ENCODE assay signal across 36 cellular contexts in genomic region chr5:58401701-58402100, GRCh38.
"Had no signal": no experiment of that assay in that cellular context is flagged by ENCODE, and none has a peak within 500 bp of the region (broad histone marks: within the 10 kb centered on the region; RNA-seq: fewer than 3 reads in every experiment).

No MANE protein-coding gene starts in this region.

- H3K4me3 Mint-ChIP-seq: activated B cell treated with CpG ODN at 0.5 μM for 24 hours; activated CD4-positive, alpha-beta memory T cell treated with anti-CD3 and anti-CD28 coated beads for 36 hours; activated CD4-positive, alpha-beta T cell treated with anti-CD3 and anti-CD28 coated beads, Interleukin-2, amount 10 ng/mL, durations not matched to agents 7 days and 5 days; activated CD8-positive, alpha-beta T cell treated with anti-CD3 and anti-CD28 coated beads for 36 hours; activated naive CD4-positive, alpha-beta T cell treated with anti-CD3 and anti-CD28 coated beads for 36 hours; activated naive CD8-positive, alpha-beta T cell treated with anti-CD3 and anti-CD28 coated beads for 36 hours; activated T-cell treated with anti-CD3 and anti-CD28 coated beads, Interleukin-2, amount 50 U/mL, for 4 hours; activated T-cell treated with anti-CD3 and anti-CD28 coated beads, Interleukin-2, amount 50 U/mL, for 72 hours; activated T-helper 1 cell treated with anti-CD3 and anti-CD28 coated beads, Interleukin-12 subunit alpha, Interleukin-12 subunit beta, Interleukin-2, Interleukin-4 antibody, amounts not matched to agents 30 ng/mL and 10 ng/mL and 1 ng/mL, durations not matched to agents 14 hours and 24 hours and 36 hours; activated T-helper 17 cell treated with anti-CD3 and anti-CD28 coated beads, Interleukin-2, amount 50 U/mL, for 72 hours; central memory CD8-positive, alpha-beta T cell; T-helper 1 cell treated with Interleukin-12 subunit alpha and Interleukin-12 subunit beta and Interleukin-4 antibody, amounts not matched to agents 30 μg/mL and 1 μg/mL, for 36 hours; T-helper 2 cell treated with Interferon-gamma antibody and Interleukin-4, amounts not matched to agents 5 μg/mL and 100 μg/mL, for 36 hours had no signal

- H3K36me3 ChIP-seq: adrenal gland, brain microvascular endothelial cell, cardiac muscle cell had no signal

- H3K27ac Mint-ChIP-seq: activated B cell treated with CpG ODN at 0.5 μM for 24 hours; activated CD4-positive, alpha-beta memory T cell treated with anti-CD3 and anti-CD28 coated beads for 36 hours; activated CD4-positive, alpha-beta T cell treated with anti-CD3 and anti-CD28 coated beads, Interleukin-2, amount 10 ng/mL, durations not matched to agents 7 days and 5 days; activated CD8-positive, alpha-beta T cell treated with anti-CD3 and anti-CD28 coated beads for 36 hours; activated naive CD4-positive, alpha-beta T cell treated with anti-CD3 and anti-CD28 coated beads for 36 hours; activated naive CD4-positive, alpha-beta T cell treated with anti-CD3 and anti-CD28 coated beads, Interleukin-2, amount 50 U/mL, for 72 hours; activated naive CD8-positive, alpha-beta T cell treated with anti-CD3 and anti-CD28 coated beads for 36 hours; activated T-cell treated with anti-CD3 and anti-CD28 coated beads, Interleukin-2, amount 50 U/mL, for 72 hours; activated T-helper 1 cell treated with anti-CD3 and anti-CD28 coated beads, Interleukin-12 subunit alpha, Interleukin-12 subunit beta, Interleukin-2, Interleukin-4 antibody, amounts not matched to agents 30 ng/mL and 10 ng/mL and 1 ng/mL, durations not matched to agents 14 hours and 24 hours and 36 hours; activated T-helper 17 cell treated with anti-CD3 and anti-CD28 coated beads, Interleukin-2, amount 50 U/mL, for 72 hours; T-helper 1 cell treated with Interleukin-12 subunit alpha and Interleukin-12 subunit beta and Interleukin-4 antibody, amounts not matched to agents 30 μg/mL and 1 μg/mL, for 36 hours; T-helper 2 cell treated with Interferon-gamma antibody and Interleukin-4, amounts not matched to agents 5 μg/mL and 100 μg/mL, for 36 hours had no signal

- DNase-seq: activated B cell treated with CpG ODN at 0.5 μM for 24 hours; activated CD4-positive, alpha-beta memory T cell treated with anti-CD3 and anti-CD28 coated beads for 36 hours; activated CD4-positive, alpha-beta T cell treated with anti-CD3 and anti-CD28 coated beads for 4 hours; activated CD4-positive, alpha-beta T cell treated with anti-CD3 and anti-CD28 coated beads, Interleukin-2, amount 10 ng/mL, durations not matched to agents 7 days and 5 days; activated CD4-positive, alpha-beta T cell treated with anti-CD3 and anti-CD28 coated beads, Interleukin-2, amount 50 U/mL, for 4 hours; activated CD4-positive, CD25-positive, alpha-beta regulatory T cell treated with anti-CD3 and anti-CD28 coated beads, Interleukin-2, amount 50 U/mL, for 72 hours; activated CD8-positive, alpha-beta memory T cell treated with anti-CD3 and anti-CD28 coated beads, Interleukin-2, amount 50 U/mL, for 4 hours; activated CD8-positive, alpha-beta T cell treated with anti-CD3 and anti-CD28 coated beads for 36 hours; activated effector memory CD4-positive, alpha-beta T cell treated with anti-CD3 and anti-CD28 coated beads, Interleukin-2, amount 50 U/mL, for 16 hours; activated gamma-delta T cell treated with Interleukin-2 at 50 U/mL for 16 hours; activated naive CD4-positive, alpha-beta T cell; activated naive CD4-positive, alpha-beta T cell treated with anti-CD3 and anti-CD28 coated beads for 36 hours; activated naive CD4-positive, alpha-beta T cell treated with anti-CD3 and anti-CD28 coated beads, Interleukin-2, amount 50 U/mL, for 16 hours; activated naive CD8-positive, alpha-beta T cell treated with anti-CD3 and anti-CD28 coated beads for 36 hours; activated T-cell treated with anti-CD3 and anti-CD28 coated beads for 4 hours; activated T-cell treated with anti-CD3 and anti-CD28 coated beads, Interleukin-2, amount 50 U/mL, for 1 hour; activated T-cell treated with anti-CD3 and anti-CD28 coated beads, Interleukin-2, amount 50 U/mL, for 4 hours; activated T-cell treated with anti-CD3 and anti-CD28 coated beads, Interleukin-2, amount 50 U/mL, for 72 hours; adrenal gland; amniotic stem cell; aorta; brain microvascular endothelial cell; caudate nucleus; cerebellar nuclear complex; T-helper 1 cell; T-helper 2 cell; T-helper 9 cell had no signal

- H3K36me3 Mint-ChIP-seq: activated CD4-positive, alpha-beta memory T cell treated with anti-CD3 and anti-CD28 coated beads for 36 hours; activated naive CD4-positive, alpha-beta T cell treated with anti-CD3 and anti-CD28 coated beads, Interleukin-2, amount 50 U/mL, for 72 hours; activated naive CD8-positive, alpha-beta T cell treated with anti-CD3 and anti-CD28 coated beads for 36 hours had no signal

- H3K4me1 ChIP-seq: adrenal gland, body of pancreas had no signal

- H3K4me1 Mint-ChIP-seq: activated B cell treated with CpG ODN at 0.5 μM for 24 hours; activated CD4-positive, alpha-beta T cell treated with anti-CD3 and anti-CD28 coated beads, Interleukin-2, amount 10 ng/mL, durations not matched to agents 7 days and 5 days; activated naive CD8-positive, alpha-beta T cell treated with anti-CD3 and anti-CD28 coated beads for 36 hours; activated T-helper 17 cell treated with anti-CD3 and anti-CD28 coated beads, Interleukin-2, amount 50 U/mL, for 72 hours; central memory CD8-positive, alpha-beta T cell had no signal

- H3K4me3 ChIP-seq: adrenal gland, body of pancreas, cardiac muscle cell had no signal

- H3K27ac ChIP-seq: adrenal gland, body of pancreas, brain microvascular endothelial cell, cardiac muscle cell, VCaP had no signal

- H3K27me3 ChIP-seq: adrenal gland, body of pancreas, brain microvascular endothelial cell, cardiac muscle cell had no signal

- H3K27me3 Mint-ChIP-seq: activated B cell treated with CpG ODN at 0.5 μM for 24 hours; activated CD4-positive, alpha-beta memory T cell treated with anti-CD3 and anti-CD28 coated beads for 36 hours; central memory CD8-positive, alpha-beta T cell had no signal

- H3K9me3 Mint-ChIP-seq: activated B cell treated with CpG ODN at 0.5 μM for 24 hours; activated CD4-positive, alpha-beta memory T cell treated with anti-CD3 and anti-CD28 coated beads for 36 hours; activated CD4-positive, alpha-beta T cell treated with anti-CD3 and anti-CD28 coated beads, Interleukin-2, amount 10 ng/mL, durations not matched to agents 7 days and 5 days; activated CD8-positive, alpha-beta T cell treated with anti-CD3 and anti-CD28 coated beads for 36 hours; activated naive CD4-positive, alpha-beta T cell treated with anti-CD3 and anti-CD28 coated beads for 36 hours; activated naive CD4-positive, alpha-beta T cell treated with anti-CD3 and anti-CD28 coated beads, Interleukin-2, amount 50 U/mL, for 72 hours; activated naive CD8-positive, alpha-beta T cell treated with anti-CD3 and anti-CD28 coated beads for 36 hours; activated T-cell treated with anti-CD3 and anti-CD28 coated beads, Interleukin-2, amount 50 U/mL, for 4 hours; activated T-cell treated with anti-CD3 and anti-CD28 coated beads, Interleukin-2, amount 50 U/mL, for 72 hours; activated T-helper 1 cell treated with anti-CD3 and anti-CD28 coated beads, Interleukin-12 subunit alpha, Interleukin-12 subunit beta, Interleukin-2, Interleukin-4 antibody, amounts not matched to agents 30 ng/mL and 10 ng/mL and 1 ng/mL, durations not matched to agents 14 hours and 24 hours and 36 hours; activated T-helper 17 cell treated with anti-CD3 and anti-CD28 coated beads, Interleukin-2, amount 50 U/mL, for 72 hours; central memory CD8-positive, alpha-beta T cell; T-helper 1 cell treated with Interleukin-12 subunit alpha and Interleukin-12 subunit beta and Interleukin-4 antibody, amounts not matched to agents 30 μg/mL and 1 μg/mL, for 36 hours; T-helper 2 cell treated with Interferon-gamma antibody and Interleukin-4, amounts not matched to agents 5 μg/mL and 100 μg/mL, for 36 hours had no signal

- H3K9me3 ChIP-seq: adrenal gland, body of pancreas had no signal
